ENCODE assay signal across 22 cellular contexts in the genomic region with DNA sequence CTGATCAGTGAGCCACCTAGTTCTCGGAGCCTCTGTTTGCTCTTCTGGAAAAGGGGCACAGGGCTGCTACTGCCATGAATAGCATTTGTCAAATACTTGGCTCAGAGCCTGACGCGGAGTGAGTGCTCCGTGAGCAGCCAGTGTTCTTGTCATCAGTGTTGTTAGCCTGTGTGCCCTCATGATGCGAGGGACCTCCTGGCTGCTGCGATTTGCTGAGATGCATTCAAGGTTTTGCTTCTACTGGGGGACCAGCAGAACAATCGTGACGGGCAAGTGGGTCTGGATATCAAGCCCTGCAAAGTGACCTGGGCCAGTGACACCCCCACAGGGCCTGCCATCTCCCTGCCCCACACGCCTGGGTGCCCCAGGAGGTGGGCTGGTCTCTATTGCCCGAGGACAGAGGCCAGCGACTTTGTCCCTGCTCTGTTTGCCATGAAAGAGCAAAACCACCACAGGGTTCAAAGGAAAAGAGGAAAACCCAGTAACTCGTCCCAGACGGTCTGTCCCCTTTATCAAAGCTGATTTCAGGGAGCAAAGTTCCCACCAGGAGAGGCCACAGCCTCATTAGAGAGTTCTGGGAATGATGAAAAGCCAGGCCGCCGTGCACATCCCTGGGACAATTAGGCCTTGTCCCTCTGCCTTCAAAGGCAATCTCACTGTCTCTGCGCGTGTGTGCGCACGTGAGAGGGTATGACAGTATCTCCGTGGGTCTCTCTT.
DNase-seq lines count a peak whose midpoint lies in the region; ATAC-seq, FAIRE-seq and TF ChIP-seq lines count a peak whose summit lies in the region.
"Had no signal": no experiment of that assay in that cellular context is flagged by ENCODE, and none has a peak within 500 bp of the region (broad histone marks: within the 10 kb centered on the region; RNA-seq: fewer than 3 reads in every experiment).

No MANE protein-coding gene starts in this region.

- POLR2A ChIA-PET in H1 (lab: Charles Lee; ENCODE audit: partially characterized antibody): no interaction called here

- H2BK120ac ChIP-seq in H1 (replicated peaks; ENCODE audit: low read depth, low read length) (no peak overlapping the region), mesendoderm (ENCODE audit: low read depth, low read length) (no peak overlapping the region)

- H4K5ac ChIP-seq in H1 (ENCODE audit: insufficient read length, low read depth, low read length) (no peak overlapping the region), mesendoderm (ENCODE audit: low read length) (no peak overlapping the region)

- no peaks in the 10 kb centered on the region for H3F3A ChIP-seq in GM23338 (replicated peaks; ENCODE audit: low read depth)

- H3K27me3 ChIP-seq in GM23338 (ENCODE audit: insufficient read depth) (no peaks in the 10 kb centered on the region), H1 (replicated peaks in 1 of 4; ENCODE audit: control insufficient read depth in 3 of 4, extremely low read depth in 1 of 4, insufficient read depth in 3 of 4, low read length in 3 of 4) (peaks cover 0 to 2% (median 0%) of the 10 kb centered on the region in 4 experiments; a peak in 1 of 7 replicates), mesendoderm (ENCODE audit: insufficient read depth, low read length, poor library complexity) (no peaks in the 10 kb centered on the region), sigmoid colon (peaks cover 0 to 56% (median 20%) of the 10 kb centered on the region in 3 donors)

- H3K4me1 ChIP-seq in GM23338 (ENCODE audit: insufficient read depth): peaks cover 35% of the 10 kb centered on the region
- H3K4me1 ChIP-seq in H1 (replicated peaks in 1 of 4; ENCODE audit: control insufficient read depth in 3 of 4, insufficient read depth in 4 of 4, low read length in 3 of 4): peaks cover 4 to 14% (median 8%) of the 10 kb centered on the region in 4 experiments; a peak in 5 of 7 replicates
- H3K4me1 ChIP-seq in mesendoderm (ENCODE audit: control insufficient read depth, low read depth, low read length): no peaks in the 10 kb centered on the region
- H3K4me1 ChIP-seq in sigmoid colon: no peaks in the 10 kb centered on the region

- ATAC-seq in GM23338 (no peak), HG03342 (IDR thresholded peaks at IDR 0.05; ENCODE audit: unreplicated experiment) (no peak)
- ATAC-seq: HCT116, PC-3 had no signal

- no peaks in the 10 kb centered on the region for H3K9me2 ChIP-seq in GM23338 (ENCODE audit: insufficient read depth)

- H3K9me3 ChIP-seq in H1 (ENCODE audit: insufficient read depth in 2 of 2, low read depth in 1 of 2, low read length in 1 of 2) (no peaks in the 10 kb centered on the region), sigmoid colon (no peaks in the 10 kb centered on the region)

- H2AK5ac ChIP-seq in H1 (ENCODE audit: low read depth, low read length): no peak overlapping the region
- H2AK5ac ChIP-seq in mesendoderm (ENCODE audit: low read length): no peak overlapping the region

- H3K23ac ChIP-seq in H1 (ENCODE audit: insufficient read length) (no peak overlapping the region), mesendoderm (ENCODE audit: low read length) (peak overlapping the region; percentile 29)

- H3K56ac ChIP-seq in H1 (replicated peaks; ENCODE audit: insufficient read length, low read depth, low read length) (no peak overlapping the region), mesendoderm (ENCODE audit: low read length) (no peak overlapping the region)

- CTCF ChIA-PET in H1 (lab: Charles Lee; ENCODE audit: partially characterized antibody): interaction anchor here (1.0 to 24.3 kb wide), 5 partner anchors 14 to 28 kb away, joined by 4 to 343 read pairs (median 15); no protein-coding TSS in a partner anchor

- H2BK15ac ChIP-seq in H1 (ENCODE audit: low read length) (no peak overlapping the region), mesendoderm (replicated peaks; ENCODE audit: low read depth) (no peak overlapping the region)

- no peak overlapping the region for H4K8ac ChIP-seq in H1 (ENCODE audit: extremely low read depth, insufficient read depth, low read length)
- H4K8ac ChIP-seq in mesendoderm (ENCODE audit: low read depth, low read length): no peak overlapping the region

- H3K27ac ChIP-seq in GM23338 (ENCODE audit: low read depth): no peak overlapping the region
- no peak overlapping the region for H3K27ac ChIP-seq in H1 (ENCODE audit: low read depth, low read length)
- no peak overlapping the region for H3K27ac ChIP-seq in mesendoderm (ENCODE audit: low read depth, low read length)
- H3K27ac ChIP-seq in sigmoid colon: no peak overlapping the region
- H3K27ac ChIP-seq: GM23248 had no signal

- H3K9me3 Mint-ChIP-seq in GM23338: no peaks in the 10 kb centered on the region
- H3K9me3 Mint-ChIP-seq: CD4-positive, CD25-positive, alpha-beta regulatory T cell had no signal

- H3K79me1 ChIP-seq in H1 (ENCODE audit: low read depth, low read length): no peaks in the 10 kb centered on the region
- H3K79me1 ChIP-seq in mesendoderm (ENCODE audit: low read length): no peaks in the 10 kb centered on the region

- no peak for DNase-seq in GM23338 (ENCODE audit: low spot score)
- DNase-seq in H1 (ENCODE audit: low read depth in 1 of 2, low spot score in 2 of 2): no peak
- no peak for DNase-seq in mesendoderm
- DNase-seq in sigmoid colon: peak; percentile 47
- no peak for DNase-seq in LoVo (ENCODE audit: low spot score)
- DNase-seq in GM19239 (ENCODE audit: insufficient read length, low spot score): no peak
- DNase-seq in head of caudate nucleus: no peak
- DNase-seq: CD4-positive, CD25-positive, alpha-beta regulatory T cell; COR-L47; DMS 273 treated with DMSO at 0.1 percent for 48 hours; GM23248; KBM-7; MV-4-11; NCI-H1694 treated with DMSO at 0.1 percent for 48 hours; NCI-H510A; NCI-H82; PC-3; RPMI8226; SHP77 treated with DMSO at 0.1 percent for 48 hours had no signal

- no peak overlapping the region for H3K4me3 ChIP-seq in GM23338
- H3K4me3 ChIP-seq in H1 (ENCODE audit: extremely low read depth in 1 of 4, insufficient read depth in 2 of 4, low read depth in 3 of 4, low read length in 4 of 4): no peak overlapping the region
- no peak overlapping the region for H3K4me3 ChIP-seq in mesendoderm (ENCODE audit: low read length)
- no peak overlapping the region for H3K4me3 ChIP-seq in sigmoid colon
- H3K4me3 ChIP-seq: GM23248 had no signal

- H3K4me2 ChIP-seq in GM23338: no peak overlapping the region
- H3K4me2 ChIP-seq in H1 (ENCODE audit: insufficient read depth in 1 of 2, low read depth in 2 of 2, low read length in 2 of 2): no peak overlapping the region
- no peak overlapping the region for H3K4me2 ChIP-seq in mesendoderm (ENCODE audit: low read length)

- H4K20me1 ChIP-seq in GM23338 (replicated peaks; ENCODE audit: insufficient read depth) (no peaks in the 10 kb centered on the region), H1 (replicated peaks in 1 of 2; ENCODE audit: control insufficient read depth in 1 of 2, insufficient read depth in 2 of 2, low read length in 2 of 2) (no peaks in the 10 kb centered on the region)

- H3K27ac Mint-ChIP-seq in GM23338: no peak overlapping the region
- H3K27ac Mint-ChIP-seq: B cell; CD4-positive, CD25-positive, alpha-beta regulatory T cell had no signal

- no peak for TF ChIP-seq RAD21 in H1 (IDR thresholded peaks at IDR 0.05 in 1 of 2, conservative IDR thresholded peaks at IDR 0.05 in 1 of 2; ENCODE audit: low read depth in 2 of 2, low read length in 2 of 2)

- no peak overlapping the region for H3K9ac ChIP-seq in H1 (replicated peaks in 1 of 4; ENCODE audit: extremely low read depth in 1 of 4, low read depth in 3 of 4, low read length in 3 of 4)
- no peak overlapping the region for H3K9ac ChIP-seq in mesendoderm (ENCODE audit: low read length)
- H3K9ac ChIP-seq: GM23248 had no signal

- H2BK5ac ChIP-seq in H1 (ENCODE audit: low read depth, low read length) (0 out of 2 replicates have a peak overlapping the region, but pooled peaks have one; percentile 16), mesendoderm (ENCODE audit: low read length) (no peak overlapping the region)

- no peaks in the 10 kb centered on the region for H3K36me3 Mint-ChIP-seq in GM23338 (ENCODE audit: low read depth)
- H3K36me3 Mint-ChIP-seq: CD4-positive, CD25-positive, alpha-beta regulatory T cell had no signal

- no peak overlapping the region; the same call in 2 of the 3 replicates for H3K4me3 Mint-ChIP-seq in GM23338
- H3K4me3 Mint-ChIP-seq: B cell; CD4-positive, CD25-positive, alpha-beta regulatory T cell had no signal

- TF ChIP-seq CTCF in GM23338 (conservative IDR thresholded peaks at IDR 0.05; ENCODE audit: low read depth in 2 of 2) (no peak), H1 (IDR thresholded peaks at IDR 0.05; ENCODE audit: control extremely low read depth in 1 of 3, insufficient read depth in 1 of 3, low read depth in 1 of 3, low read length in 3 of 3) (no peak), sigmoid colon (IDR thresholded peaks at IDR 0.05) (no peak)

- H2BK12ac ChIP-seq in H1 (ENCODE audit: low read depth, low read length): peak overlapping the region; percentile 86; the same call in 1 of the 2 replicates

- intact Hi-C loops in sigmoid colon (cut with DNase I): no loop called here
- intact Hi-C loops in head of caudate nucleus (cut with DNase I): no loop called here

- peak overlapping the region; percentile 48; the same call in 1 of the 2 replicates for H2BK20ac ChIP-seq in H1 (ENCODE audit: low read length)

- no peaks in the 10 kb centered on the region for H3K23me2 ChIP-seq in H1 (ENCODE audit: low read depth, low read length)

- H3K36me3 ChIP-seq in GM23338 (ENCODE audit: insufficient read depth) (no peaks in the 10 kb centered on the region; the same call in 1 of the 2 replicates), H1 (ENCODE audit: control insufficient read depth in 2 of 4, insufficient read depth in 4 of 4, low read length in 3 of 4) (no peaks in the 10 kb centered on the region), mesendoderm (ENCODE audit: control insufficient read depth, insufficient read depth, low read length) (no peaks in the 10 kb centered on the region), sigmoid colon (no peaks in the 10 kb centered on the region)

- H3K18ac ChIP-seq in H1 (ENCODE audit: extremely low read depth, low read length): no peak overlapping the region; the same call in 1 of the 2 replicates
- peak overlapping the region; percentile 11 for H3K18ac ChIP-seq in mesendoderm (ENCODE audit: low read length)

- FAIRE-seq in H1 (lab: Jason Lieb, UNC): no peak
- FAIRE-seq in GM19239 (lab: Jason Lieb, UNC): no peak

- TF ChIP-seq POLR2A in H1 (IDR thresholded peaks at IDR 0.05; ENCODE audit: control extremely low read depth in 1 of 2, low read depth in 2 of 2, low read length in 2 of 2) (no peak), sigmoid colon (IDR thresholded peaks at IDR 0.05) (no peak)

- H3K79me2 ChIP-seq in GM23338 (replicated peaks; ENCODE audit: insufficient read depth) (no peaks in the 10 kb centered on the region), H1 (ENCODE audit: control insufficient read depth in 1 of 2, insufficient read depth in 2 of 2, low read length in 2 of 2) (no peaks in the 10 kb centered on the region), mesendoderm (ENCODE audit: control insufficient read depth, insufficient read depth, low read length) (no peaks in the 10 kb centered on the region)

- H3K14ac ChIP-seq in H1 (ENCODE audit: insufficient read length): no peak overlapping the region

- H3K4ac ChIP-seq in H1 (replicated peaks; ENCODE audit: insufficient read length, low read depth, low read length) (no peak overlapping the region), mesendoderm (ENCODE audit: low read depth, low read length) (no peak overlapping the region)

- 90% methylated on average over 18 of the region's 20 CpGs; no CpG with 5 or more reads in 1 of the 2 experiments for WGBS in H1 (ENCODE audit: extremely low coverage in 1 of 2, insufficient coverage in 1 of 2, insufficient read length in 1 of 2, insufficient replicate concordance in 2 of 2, low coverage in 1 of 2, low lambda C conversion rate in 2 of 2, missing lambda C conversion rate in 1 of 2), 2 experiments
- no CpG with 5 or more reads among the region's 20 CpGs for WGBS in mesendoderm (ENCODE audit: extremely low coverage, insufficient coverage, low lambda C conversion rate)
- 84 to 90% methylated on average over 20 of the region's 20 CpGs for WGBS in sigmoid colon, 2 donors

- H4K91ac ChIP-seq in H1 (replicated peaks; ENCODE audit: insufficient read length, low read length): no peak overlapping the region

- H2AFZ ChIP-seq in GM23338 (peak overlapping the region; percentile 18; the same call in 1 of the 2 replicates), H1 (ENCODE audit: low read length) (no peak overlapping the region)
- H2AFZ ChIP-seq: GM23248 had no signal

- peaks cover 44% of the 10 kb centered on the region for H3K4me1 Mint-ChIP-seq in GM23338

- peaks cover 6% of the 10 kb centered on the region for H3K27me3 Mint-ChIP-seq in GM23338 (ENCODE audit: insufficient read depth, low read depth, poor library complexity)

- TF ChIP-seq EP300 in H1 (IDR thresholded peaks at IDR 0.05; ENCODE audit: borderline replicate concordance in 1 of 2, low read depth in 2 of 2, low read length in 2 of 2) (no peak), sigmoid colon (IDR thresholded peaks at IDR 0.05) (no peak)
